Comparison of ENCODE assay signal across 6 cellular contexts in the genomic region with DNA sequence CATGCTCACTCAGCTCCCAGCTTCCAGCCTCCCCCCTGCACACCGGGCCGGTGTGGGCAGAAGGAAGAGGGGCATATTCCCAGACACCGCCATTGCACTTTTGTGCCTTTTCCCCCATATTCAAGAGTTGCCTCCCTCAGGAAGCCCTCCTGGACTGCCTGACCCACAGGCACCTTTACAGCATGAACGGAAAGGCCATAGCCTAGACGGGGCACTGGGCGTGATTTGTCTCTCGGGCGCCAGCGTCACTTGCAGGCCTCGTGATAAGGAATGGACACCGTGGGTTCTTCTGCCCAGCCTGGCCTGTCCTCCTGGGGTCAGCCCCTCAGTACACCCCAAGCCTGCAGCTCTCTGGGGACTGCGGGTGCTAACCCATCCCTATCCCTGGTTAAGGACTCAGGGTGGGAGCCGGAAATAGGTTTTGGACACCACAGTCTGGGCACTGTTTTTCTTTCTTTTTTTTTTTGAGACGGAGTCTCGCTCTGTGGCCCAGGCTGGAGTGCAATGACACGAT. TPM values are rescaled to one million over a fixed set of nuclear protein-coding genes. Genes with fewer than 3 reads are reported as not detected.
DNase-seq lines count a peak whose midpoint lies in the region; ATAC-seq, FAIRE-seq and TF ChIP-seq lines count a peak whose summit lies in the region.

No MANE protein-coding gene starts in this region.

- no peaks in the 10 kb centered on the region for H3K9me3 ChIP-seq in pancreas

- no peaks in the 10 kb centered on the region for H3K27me3 ChIP-seq in pancreas

- no peaks in the 10 kb centered on the region for H3K36me3 ChIP-seq in pancreas

- DNase-seq in choroid plexus epithelial cell (ENCODE audit: low read depth) (no peak), pancreas (peak in 1 of 6 donors; percentile 74), NCI-H82 (lab: John Stamatoyannopoulos, UW) (no peak), cortex of kidney (lab: John Stamatoyannopoulos, UW) (no peak), germinal center (ENCODE audit: low spot score) (no peak)

- ATAC-seq in HG03108 (IDR thresholded peaks at IDR 0.05; ENCODE audit: unreplicated experiment) (peak; percentile 3), pancreas (peak in 3 of 4 donors; percentile 1 to 6 (median 1))

- H3K27ac ChIP-seq in pancreas: peak overlapping the region; percentile 72 to 84 (median 78)

- H3K4me3 ChIP-seq in choroid plexus epithelial cell (ENCODE audit: low read depth, low read length) (peak overlapping the region; percentile 95), pancreas (peak overlapping the region; percentile 6 to 94 (median 84))

- TF ChIP-seq CTCF in choroid plexus epithelial cell (conservative IDR thresholded peaks at IDR 0.05; ENCODE audit: low read depth, low read length) (no peak), pancreas (IDR thresholded peaks at IDR 0.05) (no peak)

- 12 to 19% methylated on average over 14 to 16 of the region's 16 CpGs for WGBS in pancreas, 2 donors

- FAIRE-seq in pancreas (lab: Jason Lieb, UNC): no peak

- intact Hi-C loops in pancreas (cut with DNase I): no loop called here

- H3K4me1 ChIP-seq in pancreas: peaks cover 4 to 11% (median 11%) of the 10 kb centered on the region in 3 donors

RNA-seq across cellular contexts. Expression of a gene that starts 0.9 kb away (rescaled TPM):
- total RNA-seq in pancreas: 10 to 100 TPM; 40.5 to 89.4 (median 75.5) TPM
- 10 to 100 TPM; 49.3 to 72.3 TPM for polyA plus RNA-seq in pancreas

RNA-seq across cellular contexts. Expression of a gene that starts 13.5 kb away (rescaled TPM):
- total RNA-seq in pancreas: 10 to 100 TPM; 17.4 to 38.2 (median 26.4) TPM
- 100 to 1,000 TPM in 1 of 2 donors, 10 to 100 TPM in 1; 77.9 to 113 TPM for polyA plus RNA-seq in pancreas

RNA-seq across cellular contexts. Expression of a gene that starts 38.1 kb away (rescaled TPM):
- total RNA-seq in pancreas: 10 to 100 TPM in 4 of 6 donors, 1 to 10 TPM in 2; 8.1 to 21.2 (median 10.3) TPM
- 1 to 10 TPM; 2.6 to 4.3 TPM for polyA plus RNA-seq in pancreas

RNA-seq across cellular contexts. Expression of a gene that starts 46.2 kb away (rescaled TPM):
- 10 to 100 TPM; 19.8 to 41.9 (median 24.8) TPM for total RNA-seq in pancreas
- polyA plus RNA-seq in pancreas: 10 to 100 TPM; 32.3 to 32.4 TPM
